ENCODE assay signal across 1 cellular context in genomic region chr10:93131956-93132355, GRCh38.
TF ChIP-seq lines count a peak whose summit lies in the region.

No MANE protein-coding gene starts in this region.

TF ChIP-seq in GM23338, 12 proteins besides CTCF, POLR2A, EP300 and RAD21 (continued from another document):
- TF ChIP-seq ZNF462 (CRISPR knock-in tag; IDR thresholded peaks at IDR 0.05) (no peak), ZNF114 (CRISPR knock-in tag; IDR thresholded peaks at IDR 0.05) (no peak), ETS1 (IDR thresholded peaks at IDR 0.05) (no peak), CREB1 (CRISPR knock-in tag; IDR thresholded peaks at IDR 0.05; ENCODE audit: low read depth) (no peak), POLR2AphosphoS5 (IDR thresholded peaks at IDR 0.05; ENCODE audit: low read depth) (no peak), JUNB (IDR thresholded peaks at IDR 0.05; ENCODE audit: unreplicated experiment) (no peak), EZH2 (IDR thresholded peaks at IDR 0.05; ENCODE audit: low read depth, unreplicated experiment) (no peak)
- TF ChIP-seq, protein P1, sequence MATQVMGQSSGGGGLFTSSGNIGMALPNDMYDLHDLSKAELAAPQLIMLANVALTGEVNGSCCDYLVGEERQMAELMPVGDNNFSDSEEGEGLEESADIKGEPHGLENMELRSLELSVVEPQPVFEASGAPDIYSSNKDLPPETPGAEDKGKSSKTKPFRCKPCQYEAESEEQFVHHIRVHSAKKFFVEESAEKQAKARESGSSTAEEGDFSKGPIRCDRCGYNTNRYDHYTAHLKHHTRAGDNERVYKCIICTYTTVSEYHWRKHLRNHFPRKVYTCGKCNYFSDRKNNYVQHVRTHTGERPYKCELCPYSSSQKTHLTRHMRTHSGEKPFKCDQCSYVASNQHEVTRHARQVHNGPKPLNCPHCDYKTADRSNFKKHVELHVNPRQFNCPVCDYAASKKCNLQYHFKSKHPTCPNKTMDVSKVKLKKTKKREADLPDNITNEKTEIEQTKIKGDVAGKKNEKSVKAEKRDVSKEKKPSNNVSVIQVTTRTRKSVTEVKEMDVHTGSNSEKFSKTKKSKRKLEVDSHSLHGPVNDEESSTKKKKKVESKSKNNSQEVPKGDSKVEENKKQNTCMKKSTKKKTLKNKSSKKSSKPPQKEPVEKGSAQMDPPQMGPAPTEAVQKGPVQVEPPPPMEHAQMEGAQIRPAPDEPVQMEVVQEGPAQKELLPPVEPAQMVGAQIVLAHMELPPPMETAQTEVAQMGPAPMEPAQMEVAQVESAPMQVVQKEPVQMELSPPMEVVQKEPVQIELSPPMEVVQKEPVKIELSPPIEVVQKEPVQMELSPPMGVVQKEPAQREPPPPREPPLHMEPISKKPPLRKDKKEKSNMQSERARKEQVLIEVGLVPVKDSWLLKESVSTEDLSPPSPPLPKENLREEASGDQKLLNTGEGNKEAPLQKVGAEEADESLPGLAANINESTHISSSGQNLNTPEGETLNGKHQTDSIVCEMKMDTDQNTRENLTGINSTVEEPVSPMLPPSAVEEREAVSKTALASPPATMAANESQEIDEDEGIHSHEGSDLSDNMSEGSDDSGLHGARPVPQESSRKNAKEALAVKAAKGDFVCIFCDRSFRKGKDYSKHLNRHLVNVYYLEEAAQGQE (IDR thresholded peaks at IDR 0.05; ENCODE audit: unreplicated experiment) = no peak
